Comparison of ENCODE assay signal across 8 cellular contexts in genomic region chr9:133347985-133348762, GRCh38. TPM values are rescaled to one million over a fixed set of nuclear protein-coding genes. Genes with fewer than 3 reads are reported as not detected.
DNase-seq lines count a peak whose midpoint lies in the region; FAIRE-seq and TF ChIP-seq lines count a peak whose summit lies in the region.

Gene MED22 (minus strand): TSS chr9:133348131. CDS start chr9:133346662, 1,469 bp downstream.
Gene RPL7A (plus strand): TSS chr9:133348218. CDS start chr9:133348244, 26 bp downstream.

- peak within 1 kb of the TSS; percentile 64 to 92 for H3K4me3 ChIP-seq in neutrophil (ENCODE audit: low read depth in 1 of 2, low read length in 1 of 2)

- peak within 1 kb of the TSS; percentile 81 for H3K27ac ChIP-seq in neutrophil

- in situ Hi-C loops in SK-MEL-5 (cut with HindIII; ENCODE audit: low pct_unique_long_range_greater_than_20kb, low sequenced_read_pairs) = no loop called here

- H3K9me3 ChIP-seq in neutrophil = no peaks in the 10 kb centered on the region

- no peak for FAIRE-seq in frontal cortex (lab: Jason Lieb, UNC)

- DNase-seq in ELR (ENCODE audit: low read depth) (peak; percentile 98), HCEC 1CT (peak; percentile 93), NAMALWA (ENCODE audit: low spot score) (peak; percentile 97), SK-MEL-5 (ENCODE audit: low read depth, low spot score) (peak; percentile 96), frontal cortex (ENCODE audit: low spot score in 2 of 2) (peak; percentile 94)
- DNase-seq in activated naive CD4-positive, alpha-beta T cell treated with Interleukin-2 at 50 U/mL for 16 hours = peak; percentile 92

- H3K36me3 ChIP-seq in neutrophil = peaks cover 75% of the 10 kb centered on the region

- TF ChIP-seq CTCF in neutrophil (IDR thresholded peaks at IDR 0.05) (peak; percentile 30), subcutaneous adipose tissue (IDR thresholded peaks at IDR 0.05; ENCODE audit: low read depth) (no peak)

- H3K4me1 ChIP-seq in neutrophil (ENCODE audit: control insufficient read depth in 1 of 2, insufficient read depth in 1 of 2, low read depth in 1 of 2, low read length in 1 of 2) = peaks cover 32 to 41% of the 10 kb centered on the region in 2 experiments

- no peaks in the 10 kb centered on the region for H3K27me3 ChIP-seq in neutrophil

RNA-seq across cellular contexts. Expression of gene MED22, which starts in this region (rescaled TPM):
- 19.3 and 20.5 TPM in 2 replicates for total RNA-seq in SK-MEL-5 (2014; rRNA removed; shearing (Covaris generic))
- 31.0 and 33.3 TPM in 2 replicates for polyA plus RNA-seq in SK-MEL-5 (2015; cell fraction: cytosol; rRNA removed)
- polyA plus RNA-seq in SK-MEL-5 (2015; cell fraction: nucleus; rRNA removed) = 56.3 and 63.1 TPM in 2 replicates
- total RNA-seq in frontal cortex (15.1 TPM), subcutaneous adipose tissue (10 to 100 TPM; 15.9 to 31.3 (median 20.3) TPM)

RNA-seq across cellular contexts. Expression of gene RPL7A, which starts in this region (rescaled TPM):
- 2,381 and 2,529 TPM in 2 replicates for total RNA-seq in SK-MEL-5 (2014; rRNA removed; shearing (Covaris generic))
- polyA plus RNA-seq in SK-MEL-5 (2015; cell fraction: cytosol; rRNA removed) = 2,546 and 3,044 TPM in 2 replicates
- 976 and 1,209 TPM in 2 replicates for polyA plus RNA-seq in SK-MEL-5 (2015; cell fraction: nucleus; rRNA removed)
- 1,196 TPM for total RNA-seq in frontal cortex
- total RNA-seq in subcutaneous adipose tissue = 1,000 to 10,000 TPM; 1,241 to 1,737 (median 1,633) TPM

Comparison
In these comparisons a context has a peak if more than half of its experiments do, and no peak if none do; other contexts are left out.
1. Peak in every context shown above with its lines: DNase-seq, H3K4me3 ChIP-seq and H3K27ac ChIP-seq.